Comparison of ENCODE assay signal across 14 cellular contexts in the genomic region with DNA sequence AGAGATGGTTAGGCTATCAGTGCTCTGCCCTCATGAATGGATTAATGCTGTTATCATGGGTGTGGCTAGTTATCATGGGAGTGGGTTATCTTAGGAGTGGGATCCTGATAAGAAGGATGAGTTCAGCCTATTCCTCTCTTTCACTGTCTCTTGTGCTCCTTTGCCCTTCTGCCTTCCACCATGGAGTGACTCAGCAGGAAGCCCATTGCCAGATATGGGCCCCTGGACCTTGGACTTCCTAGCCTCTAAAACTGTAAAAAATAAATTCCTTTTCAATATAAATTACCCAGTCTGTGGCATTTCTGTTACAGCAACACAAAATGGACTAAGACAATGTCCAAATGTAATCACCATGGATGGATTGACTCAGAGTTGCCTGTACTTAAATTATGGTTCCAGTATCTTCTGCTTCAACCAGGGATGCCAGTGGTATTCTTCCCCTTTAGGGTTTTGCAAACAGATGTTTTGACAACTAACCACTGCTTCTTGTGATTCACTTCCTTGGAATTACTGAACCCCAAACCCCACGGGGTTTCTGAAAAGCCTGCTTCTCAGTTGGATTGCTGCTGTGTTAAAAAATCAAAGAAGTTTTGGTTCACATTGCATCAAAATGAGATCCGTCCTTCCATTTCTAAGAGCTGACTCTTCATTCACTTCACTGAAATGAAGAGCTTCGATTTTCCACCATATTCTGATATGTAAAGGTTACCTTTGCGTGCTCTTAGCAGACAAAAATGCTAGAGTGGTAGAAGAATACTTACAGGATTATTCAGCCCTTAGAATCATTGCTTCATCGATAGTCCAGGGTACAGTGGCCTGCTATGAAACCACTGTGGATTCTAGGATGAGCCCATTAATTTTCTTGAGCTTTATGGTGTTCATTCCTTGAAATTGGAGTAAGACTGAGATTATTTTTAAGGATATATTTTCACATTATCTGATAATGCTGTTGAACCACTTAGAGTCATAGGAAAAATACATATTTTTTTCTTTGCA.
DNase-seq lines count a peak whose midpoint lies in the region; TF ChIP-seq lines count a peak whose summit lies in the region.
"Had no signal": no experiment of that assay in that cellular context is flagged by ENCODE, and none has a peak within 500 bp of the region (broad histone marks: within the 10 kb centered on the region; RNA-seq: fewer than 3 reads in every experiment).

No MANE protein-coding gene starts in this region.

- H3K27ac Mint-ChIP-seq in osteocyte (ENCODE audit: unreplicated experiment) = peak overlapping the region; percentile 76
- H3K27ac Mint-ChIP-seq: activated CD8-positive, alpha-beta T cell treated with anti-CD3 and anti-CD28 coated beads for 36 hours; CD8-positive, alpha-beta memory T cell had no signal

- H3K27ac ChIP-seq in A673 (ENCODE audit: low read depth, low read length, poor library complexity, severe bottlenecking) = no peak overlapping the region
- H3K27ac ChIP-seq: ascending aorta, SJSA1 had no signal

- H3K4me3 ChIP-seq in cardiac fibroblast (replicated peaks in 1 of 2; ENCODE audit: low read depth in 2 of 2, low read length in 2 of 2) (no peak overlapping the region), A673 (ENCODE audit: low read depth, low read length, poor library complexity, severe bottlenecking) (no peak overlapping the region)
- H3K4me3 ChIP-seq: ascending aorta, SJSA1 had no signal

- H3K27me3 ChIP-seq in A673 (replicated peaks; ENCODE audit: insufficient read depth, low read depth, low read length, poor library complexity) = no peaks in the 10 kb centered on the region
- H3K27me3 ChIP-seq: ascending aorta, SJSA1 had no signal

- intact Hi-C loops in posterior cingulate gyrus (cut with DNase I) (no loop called here), A673 (cut with micrococcal nuclease; ENCODE audit: unreplicated experiment) (no loop called here)

- DNase-seq in AG20443 (ENCODE audit: low spot score) (peak; percentile 37), HT1080 (ENCODE audit: low read depth) (peak; percentile 66), cardiac fibroblast (ENCODE audit: low read depth in 2 of 2) (peak; percentile 68 to 91), osteocyte (ENCODE audit: extremely low spot score, unreplicated experiment) (no peak), activated T-cell treated with anti-CD3 and anti-CD28 coated beads for 4 hours (no peak), posterior cingulate gyrus (no peak), A673 (ENCODE audit: low spot score) (no peak)
- no peak for DNase-seq in stimulated activated CD4-positive, alpha-beta T cell treated with anti-CD3 and anti-CD28 coated beads, Interleukin-1b, Interleukin-23, amount 100 ng/mL, for 48 hours
- DNase-seq: activated CD8-positive, alpha-beta T cell treated with anti-CD3 and anti-CD28 coated beads for 36 hours; CD8-positive, alpha-beta memory T cell; GF-D8; MM.1S had no signal

- TF ChIP-seq CTCF in cardiac fibroblast (IDR thresholded peaks at IDR 0.05; ENCODE audit: low read depth, low read length) (no peak), osteocyte (IDR thresholded peaks at IDR 0.05) (no peak), A673 (conservative IDR thresholded peaks at IDR 0.05; ENCODE audit: low read depth, low read length) (no peak)

- no peaks in the 10 kb centered on the region for H3K9me3 ChIP-seq in A673 (ENCODE audit: low read depth, low read length, poor library complexity, severe bottlenecking)
- H3K9me3 ChIP-seq: ascending aorta, SJSA1 had no signal

- H3K36me3 ChIP-seq in A673 (ENCODE audit: insufficient read depth, low read length, poor library complexity, severe bottlenecking) = no peaks in the 10 kb centered on the region
- H3K36me3 ChIP-seq: ascending aorta, SJSA1 had no signal

- H3K4me3 Mint-ChIP-seq in osteocyte (ENCODE audit: unreplicated experiment) = no peak overlapping the region
- H3K4me3 Mint-ChIP-seq: activated CD8-positive, alpha-beta T cell treated with anti-CD3 and anti-CD28 coated beads for 36 hours; CD8-positive, alpha-beta memory T cell had no signal

- no peaks in the 10 kb centered on the region for H3K27me3 Mint-ChIP-seq in osteocyte (ENCODE audit: unreplicated experiment)
- H3K27me3 Mint-ChIP-seq: activated CD8-positive, alpha-beta T cell treated with anti-CD3 and anti-CD28 coated beads for 36 hours had no signal

- POLR2A ChIA-PET in A673 (lab: Charles Lee; ENCODE audit: low non-redundant PET) = no interaction called here

- peaks cover 38% of the 10 kb centered on the region for H3K4me1 Mint-ChIP-seq in osteocyte (ENCODE audit: unreplicated experiment)
- H3K4me1 Mint-ChIP-seq: CD8-positive, alpha-beta memory T cell had no signal

- CTCF ChIA-PET in A673 (lab: Charles Lee) = no interaction called here

- H3K4me1 ChIP-seq in A673 (ENCODE audit: insufficient read depth, low read length, poor library complexity, severe bottlenecking) = no peaks in the 10 kb centered on the region
- H3K4me1 ChIP-seq: ascending aorta had no signal

- no TSS peak for BruUV-seq in A673 (replicated peaks; lab: Mats Ljungman, UMichigan)

- H3K9me3 Mint-ChIP-seq in osteocyte (ENCODE audit: unreplicated experiment) = peaks cover 23% of the 10 kb centered on the region
- H3K9me3 Mint-ChIP-seq: activated CD8-positive, alpha-beta T cell treated with anti-CD3 and anti-CD28 coated beads for 36 hours had no signal

- no peaks in the 10 kb centered on the region for H3K36me3 Mint-ChIP-seq in osteocyte (ENCODE audit: unreplicated experiment)
- H3K36me3 Mint-ChIP-seq: CD8-positive, alpha-beta memory T cell had no signal

Comparison
In these comparisons a context has a peak if more than half of its experiments do, and no peak if none do; other contexts are left out.
1. DNase-seq: peak in AG20443 (single experiment), HT1080 (single experiment) and cardiac fibroblast (2 of 2); none in osteocyte (single experiment), activated T-cell treated with anti-CD3 and anti-CD28 coated beads for 4 hours (single experiment), stimulated activated CD4-positive, alpha-beta T cell treated with anti-CD3 and anti-CD28 coated beads, Interleukin-1b, Interleukin-23, amount 100 ng/mL, for 48 hours (single experiment), posterior cingulate gyrus (0 of 10) and A673 (single experiment).